8 cellular contexts compared by ENCODE assay signal in the genomic region with DNA sequence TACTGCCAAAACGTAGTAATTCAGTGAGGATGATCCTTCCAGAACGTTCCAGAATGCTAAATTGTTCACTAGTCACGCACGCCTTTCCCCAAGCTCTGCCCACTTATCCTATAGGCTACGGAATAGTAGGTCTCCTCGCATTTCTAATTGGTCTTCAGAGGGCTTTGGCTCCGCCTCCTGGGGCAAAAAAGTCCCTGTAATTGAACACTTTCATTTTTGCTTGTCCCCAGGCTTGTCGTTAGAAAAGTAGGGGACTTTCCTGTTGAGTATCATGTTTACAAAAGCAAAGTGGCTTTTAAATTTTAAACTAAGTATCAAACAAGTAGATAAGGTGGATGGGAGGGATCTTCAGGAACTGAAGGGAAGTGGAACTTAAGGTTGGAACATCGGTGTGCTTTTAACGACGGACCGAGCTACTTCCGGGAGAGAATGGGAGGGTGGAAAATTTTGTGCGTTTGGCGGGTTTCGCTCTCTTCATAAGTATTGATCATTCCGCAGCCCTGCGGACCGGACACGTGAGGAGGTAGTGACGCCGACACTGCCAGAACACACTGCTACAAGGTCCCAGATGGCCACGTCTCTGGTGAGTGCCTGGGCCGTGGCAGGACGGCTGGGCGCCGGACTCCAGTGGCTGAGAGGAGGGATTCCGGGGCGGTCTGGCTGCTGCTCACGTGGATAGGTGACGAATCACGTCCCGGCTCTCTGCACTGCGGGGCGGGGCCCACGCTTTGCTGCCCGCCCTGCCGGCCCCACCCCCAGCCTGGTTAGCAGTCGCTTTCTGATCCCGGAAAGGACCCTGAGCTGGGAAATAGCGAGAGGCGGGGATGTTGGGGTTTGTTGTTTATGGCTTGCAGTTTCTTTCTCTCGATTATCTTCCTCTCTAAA. TPM values are rescaled to one million over a fixed set of nuclear protein-coding genes. Genes with fewer than 3 reads are reported as not detected.
DNase-seq lines count a peak whose midpoint lies in the region; ATAC-seq and TF ChIP-seq lines count a peak whose summit lies in the region.

Gene NXT2, plus strand, starts transcription at position 406 of the 885 bp plus-strand sequence. Its CDS starts 163 bp downstream, at position 569.

- no peak within 1 kb of the TSS for H3K23ac ChIP-seq in mesenchymal stem cell (ENCODE audit: low read length in 2 of 2)

- 3% methylated on average over 27 of the region's 43 CpGs for WGBS in mesenchymal stem cell

- peak within 1 kb of the TSS; percentile 90 for H3K27ac ChIP-seq in HUES48 (ENCODE audit: low read depth, low read length)
- peak within 1 kb of the TSS; percentile 95 for H3K27ac ChIP-seq in mesenchymal stem cell (ENCODE audit: low read length, poor library complexity, severe bottlenecking)

- H2BK120ac ChIP-seq in mesenchymal stem cell (ENCODE audit: low read depth, low read length) = peak within 1 kb of the TSS; percentile 61

- no peaks in the 10 kb centered on the region for H3K79me1 ChIP-seq in mesenchymal stem cell (replicated peaks; ENCODE audit: low read length, poor library complexity, severe bottlenecking)

- intact Hi-C loops in Calu3 (cut with micrococcal nuclease; ENCODE audit: unreplicated experiment) = loop anchor here (2.0 to 5.0 kb wide), 2 partner anchors 50 to 96 kb away; no protein-coding TSS in a partner anchor

- H3K9me3 Mint-ChIP-seq in Calu3 (ENCODE audit: low read depth, unreplicated experiment) = no peaks in the 10 kb centered on the region
- no peaks in the 10 kb centered on the region for H3K9me3 Mint-ChIP-seq in activated CD8-positive, alpha-beta memory T cell treated with anti-CD3 and anti-CD28 coated beads, Interleukin-2, amount 10 ng/mL, durations not matched to agents 7 days and 5 days (ENCODE audit: low read depth)
- H3K9me3 Mint-ChIP-seq in effector memory CD8-positive, alpha-beta T cell = no peaks in the 10 kb centered on the region

- peak within 1 kb of the TSS in 1 of 2 experiments; percentile 79 for H3K14ac ChIP-seq in mesenchymal stem cell (ENCODE audit: low read length in 2 of 2)

- BruUV-seq in Calu3 (replicated peaks; lab: Mats Ljungman, UMichigan) = TSS peak; percentile 77

- peaks cover 31% of the 10 kb centered on the region for H3K27me3 ChIP-seq in HUES48 (ENCODE audit: control insufficient read depth, insufficient read depth, low read length)
- peaks cover 27% of the 10 kb centered on the region for H3K27me3 ChIP-seq in NT2/D1 (ENCODE audit: insufficient read depth, insufficient read length)
- peaks cover 0 to 6% of the 10 kb centered on the region in 2 experiments for H3K27me3 ChIP-seq in mesenchymal stem cell (ENCODE audit: control insufficient read depth in 1 of 2, insufficient read depth in 1 of 2, low read length in 2 of 2)

- H4K8ac ChIP-seq in mesenchymal stem cell (ENCODE audit: low read length) = peak within 1 kb of the TSS; percentile 94

- H3K36me3 ChIP-seq in HUES48 (ENCODE audit: control insufficient read depth, insufficient read depth, low read length) (no peaks in the 10 kb centered on the region), NT2/D1 (ENCODE audit: insufficient read depth, insufficient read length, low read length) (no peaks in the 10 kb centered on the region), mesenchymal stem cell (ENCODE audit: control insufficient read depth in 1 of 2, insufficient read depth in 2 of 2, low read depth in 1 of 2, low read length in 2 of 2) (no peaks in the 10 kb centered on the region)

- H2BK12ac ChIP-seq in mesenchymal stem cell (ENCODE audit: low read length in 2 of 2) = no peak within 1 kb of the TSS

- H3K9me3 ChIP-seq in HUES48 (ENCODE audit: control insufficient read depth, insufficient read depth, low read length) (no peaks in the 10 kb centered on the region), NT2/D1 (ENCODE audit: insufficient read depth, low read length) (no peaks in the 10 kb centered on the region), mesenchymal stem cell (ENCODE audit: control insufficient read depth, low read length) (no peaks in the 10 kb centered on the region)

- peak; percentile 98 for ATAC-seq in GM21423 (IDR thresholded peaks at IDR 0.05; ENCODE audit: unreplicated experiment)
- peak; percentile 99 for ATAC-seq in activated CD8-positive, alpha-beta memory T cell treated with anti-CD3 and anti-CD28 coated beads, Interleukin-2, amount 10 ng/mL, durations not matched to agents 7 days and 5 days
- ATAC-seq in effector memory CD8-positive, alpha-beta T cell (replicated peaks) = peak; percentile 98

- peak within 1 kb of the TSS; percentile 95 for H3K4me3 ChIP-seq in HUES48 (ENCODE audit: low read depth, low read length)
- peak within 1 kb of the TSS; percentile 64 for H3K4me3 ChIP-seq in NT2/D1 (ENCODE audit: insufficient read length, low read depth)
- H3K4me3 ChIP-seq in mesenchymal stem cell (ENCODE audit: insufficient read depth in 1 of 2, low read depth in 1 of 2, low read length in 2 of 2) = peak within 1 kb of the TSS; percentile 82

- H2BK15ac ChIP-seq in mesenchymal stem cell (ENCODE audit: low read depth, poor library complexity, severe bottlenecking) = no peak within 1 kb of the TSS

- no peak within 1 kb of the TSS for H4K91ac ChIP-seq in mesenchymal stem cell (ENCODE audit: low read length)

- H3K27ac Mint-ChIP-seq in Calu3 (ENCODE audit: unreplicated experiment) = peak within 1 kb of the TSS; percentile 98
- H3K27ac Mint-ChIP-seq in activated CD8-positive, alpha-beta memory T cell treated with anti-CD3 and anti-CD28 coated beads, Interleukin-2, amount 10 ng/mL, durations not matched to agents 7 days and 5 days = peak within 1 kb of the TSS; percentile 98
- H3K27ac Mint-ChIP-seq in effector memory CD8-positive, alpha-beta T cell = peak within 1 kb of the TSS; percentile 97 to 98

- CTCF ChIA-PET in Calu3 (lab: Charles Lee) = interaction anchor here (0.5 to 1.0 kb wide), 3 partner anchors 51 to 354 kb away, joined by 3 to 4 read pairs (median 4); no protein-coding TSS in a partner anchor
- CTCF ChIA-PET in activated CD8-positive, alpha-beta memory T cell treated with anti-CD3 and anti-CD28 coated beads, Interleukin-2, amount 10 ng/mL, durations not matched to agents 7 days and 5 days (lab: Charles Lee) = interaction anchor here (1.1 to 2.1 kb wide), 3 partner anchors 51 to 97 kb away, joined by 3 to 6 read pairs (median 3); no protein-coding TSS in a partner anchor

- no peaks in the 10 kb centered on the region for H3K4me1 ChIP-seq in HUES48 (ENCODE audit: control insufficient read depth, insufficient read depth, low read length)
- H3K4me1 ChIP-seq in NT2/D1 (ENCODE audit: insufficient read depth, insufficient read length) = no peaks in the 10 kb centered on the region
- H3K4me1 ChIP-seq in mesenchymal stem cell (ENCODE audit: control insufficient read depth, insufficient read depth, low read depth, low read length) = no peaks in the 10 kb centered on the region

- no peak for TF ChIP-seq CTCF in Calu3 (IDR thresholded peaks at IDR 0.05; ENCODE audit: unreplicated experiment)

- H3K4me1 Mint-ChIP-seq in Calu3 (ENCODE audit: low read depth, unreplicated experiment) = peaks cover 17% of the 10 kb centered on the region
- peaks cover 26% of the 10 kb centered on the region for H3K4me1 Mint-ChIP-seq in activated CD8-positive, alpha-beta memory T cell treated with anti-CD3 and anti-CD28 coated beads, Interleukin-2, amount 10 ng/mL, durations not matched to agents 7 days and 5 days
- H3K4me1 Mint-ChIP-seq in effector memory CD8-positive, alpha-beta T cell (ENCODE audit: low read depth in 2 of 2) = peaks cover 0 to 5% of the 10 kb centered on the region in 2 donors

- peak within 1 kb of the TSS; percentile 50 for H3K4me2 ChIP-seq in mesenchymal stem cell (ENCODE audit: low read length, poor library complexity, severe bottlenecking)

- no peak within 1 kb of the TSS for H2BK5ac ChIP-seq in mesenchymal stem cell (ENCODE audit: low read depth, low read length, poor library complexity, severe bottlenecking)

- DNase-seq in Calu3 (peak; percentile 92), NT2/D1 (ENCODE audit: low read depth, low spot score) (peak; percentile 85), mesenchymal stem cell (peak; percentile 95)
- peak; percentile 92 for DNase-seq in activated CD8-positive, alpha-beta memory T cell treated with anti-CD3 and anti-CD28 coated beads, Interleukin-2, amount 10 ng/mL, durations not matched to agents 7 days and 5 days
- peak; percentile 74 to 77 (median 74) for DNase-seq in effector memory CD8-positive, alpha-beta T cell
- DNase-seq in stimulated activated CD8-positive, alpha-beta memory T cell treated with anti-CD3 and anti-CD28 coated beads, Interleukin-12 subunit alpha, Interleukin-12 subunit beta, amount 100 ng/mL, for 24 hours (ENCODE audit: extremely low read depth) = peak; percentile 69

- H3K4me3 Mint-ChIP-seq in Calu3 (ENCODE audit: low read depth, unreplicated experiment) = peak within 1 kb of the TSS; percentile 80
- H3K4me3 Mint-ChIP-seq in activated CD8-positive, alpha-beta memory T cell treated with anti-CD3 and anti-CD28 coated beads, Interleukin-2, amount 10 ng/mL, durations not matched to agents 7 days and 5 days = peak within 1 kb of the TSS; percentile 92
- H3K4me3 Mint-ChIP-seq in effector memory CD8-positive, alpha-beta T cell = peak within 1 kb of the TSS; percentile 98 to 99

- no peaks in the 10 kb centered on the region for H3K27me3 Mint-ChIP-seq in Calu3 (ENCODE audit: unreplicated experiment)
- peaks cover 8% of the 10 kb centered on the region for H3K27me3 Mint-ChIP-seq in activated CD8-positive, alpha-beta memory T cell treated with anti-CD3 and anti-CD28 coated beads, Interleukin-2, amount 10 ng/mL, durations not matched to agents 7 days and 5 days
- no peaks in the 10 kb centered on the region for H3K27me3 Mint-ChIP-seq in effector memory CD8-positive, alpha-beta T cell

- H2AFZ ChIP-seq in mesenchymal stem cell (ENCODE audit: low read depth, low read length) = peak within 1 kb of the TSS; percentile 92

- H3K18ac ChIP-seq in mesenchymal stem cell (ENCODE audit: low read depth in 1 of 2, low read length in 2 of 2) = peak within 1 kb of the TSS; percentile 84 to 96

- peaks cover 20% of the 10 kb centered on the region for H3K36me3 Mint-ChIP-seq in Calu3 (ENCODE audit: insufficient read depth, unreplicated experiment)
- H3K36me3 Mint-ChIP-seq in activated CD8-positive, alpha-beta memory T cell treated with anti-CD3 and anti-CD28 coated beads, Interleukin-2, amount 10 ng/mL, durations not matched to agents 7 days and 5 days = peaks cover 4% of the 10 kb centered on the region
- peaks cover 7% of the 10 kb centered on the region for H3K36me3 Mint-ChIP-seq in effector memory CD8-positive, alpha-beta T cell (ENCODE audit: insufficient read depth)

- no peak within 1 kb of the TSS for H2AK5ac ChIP-seq in mesenchymal stem cell (ENCODE audit: low read length, severe bottlenecking)

- H3K4ac ChIP-seq in mesenchymal stem cell (ENCODE audit: low read depth in 1 of 2, low read length in 2 of 2) = peak within 1 kb of the TSS in 1 of 2 experiments; percentile 69

- H3K9ac ChIP-seq in HUES48 (ENCODE audit: low read depth, low read length) (peak within 1 kb of the TSS; percentile 95), NT2/D1 (ENCODE audit: insufficient read length, low read depth) (peak within 1 kb of the TSS; percentile 76), mesenchymal stem cell (ENCODE audit: low read length) (peak within 1 kb of the TSS; percentile 94)

RNA-seq across cellular contexts. Expression of gene NXT2, which starts in this region (rescaled TPM):
- total RNA-seq in Calu3 (2022) = 13.1 and 14.6 TPM in 2 replicates
- 10 to 100 TPM; 10.0 to 12.6 TPM for total RNA-seq in activated CD8-positive, alpha-beta memory T cell treated with anti-CD3 and anti-CD28 coated beads, Interleukin-2, amount 10 ng/mL, durations not matched to agents 7 days and 5 days
- 4.3 TPM for polyA plus RNA-seq in mesenchymal stem cell (2013, experiment 1 of 2)
- polyA plus RNA-seq in mesenchymal stem cell (2013, experiment 2 of 2) = 4.5 TPM

Comparison
In these comparisons a context has a peak if more than half of its experiments do, and no peak if none do; other contexts are left out.
1. Peak in every context shown above with its lines: DNase-seq, ATAC-seq, H3K4me3 ChIP-seq and H3K27ac ChIP-seq.